31 cellular contexts compared by ENCODE assay signal in the genomic region with DNA sequence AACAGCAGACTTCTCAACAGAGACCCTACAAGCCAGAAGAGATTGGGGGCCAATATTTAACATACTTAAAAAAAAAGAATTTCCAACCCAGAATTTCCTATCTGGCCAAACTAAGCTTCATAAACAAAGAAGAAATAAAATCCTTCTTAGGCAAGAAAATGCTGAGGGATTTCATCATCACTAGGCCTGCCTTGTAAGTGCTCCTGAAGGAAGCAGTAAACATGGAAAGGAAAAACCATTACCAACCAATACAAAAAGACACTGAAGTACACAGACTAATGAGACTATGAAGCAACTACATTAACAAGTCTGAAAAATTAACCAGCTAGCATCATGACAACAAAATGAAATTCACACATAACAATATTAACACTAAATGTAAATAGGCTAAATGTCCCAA.
"Had no signal": no experiment of that assay in that cellular context is flagged by ENCODE, and none has a peak within 500 bp of the region (broad histone marks: within the 10 kb centered on the region; RNA-seq: fewer than 3 reads in every experiment).

No MANE protein-coding gene starts in this region.

- H3K27ac Mint-ChIP-seq: mesothelial cell of epicardium; naive B cell; natural killer cell; nephron progenitor cell; neural progenitor cell; stimulated activated naive B cell treated with anti-CD40 and anti-IgM and Interleukin-4, amounts not matched to agents 10 μg/mL and 1 μg/mL and 100 μg/mL, for 72 hours had no signal

- H3K9ac ChIP-seq: neural progenitor cell, parathyroid adenoma had no signal

- H3K4me1 Mint-ChIP-seq: mesothelial cell of epicardium; naive B cell; natural killer cell; nephron progenitor cell; stimulated activated naive B cell treated with anti-CD40 and anti-IgM and Interleukin-4, amounts not matched to agents 10 μg/mL and 1 μg/mL and 100 μg/mL, for 72 hours had no signal

- H3K27ac ChIP-seq: left lung, lower lobe of right lung, neural progenitor cell, neutrophil, parathyroid adenoma, right atrium auricular region, right lobe of liver, skin epidermis, stomach, testis, thyroid gland, transverse colon, upper lobe of left lung, vagina had no signal

- H2AFZ ChIP-seq: neural progenitor cell, parathyroid adenoma had no signal

- ATAC-seq: left colon; left lung; lower lobe of right lung; natural killer cell; right lobe of liver; stimulated activated naive B cell treated with anti-CD40 and anti-IgM and Interleukin-4, amounts not matched to agents 10 μg/mL and 1 μg/mL and 100 μg/mL, for 72 hours; stimulated activated naive CD8-positive, alpha-beta T cell treated with anti-CD3 and anti-CD28 coated beads, Interleukin-15, Interleukin-2, amounts not matched to agents 100 U/mL and 50 U/mL, for 24 hours had no signal

- H3K4me3 Mint-ChIP-seq: mesothelial cell of epicardium; naive B cell; natural killer cell; nephron progenitor cell; neural progenitor cell; stimulated activated naive B cell treated with anti-CD40 and anti-IgM and Interleukin-4, amounts not matched to agents 10 μg/mL and 1 μg/mL and 100 μg/mL, for 72 hours had no signal

- H3K9me3 Mint-ChIP-seq: neural progenitor cell had no signal

- H3K36me3 ChIP-seq: left lung, lower lobe of right lung, neural progenitor cell, neutrophil, right atrium auricular region, right lobe of liver, stomach, thyroid gland, transverse colon, upper lobe of left lung, vagina had no signal

- DNase-seq: hippocampal formation; kidney; left colon; left lung; lower lobe of right lung; mammary epithelial cell; mesendoderm; naive B cell; natural killer cell; nephron progenitor cell; occipital lobe; right lobe of liver; stimulated activated CD4-positive, alpha-beta T cell treated with anti-CD3 and anti-CD28 coated beads, Interleukin-12 subunit alpha, Interleukin-12 subunit beta, amount 100 ng/mL, for 4 hours; stimulated activated CD4-positive, alpha-beta T cell treated with anti-CD3 and anti-CD28 coated beads, Interleukin-15, amount 100 ng/mL, for 24 hours; stimulated activated CD4-positive, alpha-beta T cell treated with anti-CD3 and anti-CD28 coated beads, Interleukin-2, amount 100 ng/mL, for 24 hours; stimulated activated CD4-positive, alpha-beta T cell treated with anti-CD3 and anti-CD28 coated beads, Interleukin-4, amount 100 ng/mL, for 1 hour; stimulated activated naive B cell treated with anti-CD40 and anti-IgM and Interleukin-4, amounts not matched to agents 10 μg/mL and 1 μg/mL and 100 μg/mL, for 72 hours; stimulated activated naive CD8-positive, alpha-beta T cell treated with anti-CD3 and anti-CD28 coated beads, Interleukin-15, Interleukin-2, amounts not matched to agents 100 U/mL and 50 U/mL, for 24 hours; stomach; testis; thyroid gland; transverse colon; upper lobe of left lung had no signal

- H3K27me3 ChIP-seq: left lung, neural progenitor cell, neutrophil, right atrium auricular region, right lobe of liver, stomach, testis, thyroid gland, transverse colon, upper lobe of left lung, vagina had no signal

- H3K27me3 Mint-ChIP-seq: naive B cell; stimulated activated naive B cell treated with anti-CD40 and anti-IgM and Interleukin-4, amounts not matched to agents 10 μg/mL and 1 μg/mL and 100 μg/mL, for 72 hours had no signal

- H3K36me3 Mint-ChIP-seq: naive B cell; natural killer cell; neural progenitor cell; stimulated activated naive B cell treated with anti-CD40 and anti-IgM and Interleukin-4, amounts not matched to agents 10 μg/mL and 1 μg/mL and 100 μg/mL, for 72 hours had no signal

- H3K4me1 ChIP-seq: left lung, lower lobe of right lung, neural progenitor cell, parathyroid adenoma, right atrium auricular region, right lobe of liver, stomach, testis, thyroid gland, transverse colon, upper lobe of left lung, vagina had no signal

- H3K9me3 ChIP-seq: left lung, lower lobe of right lung, neutrophil, right atrium auricular region, right lobe of liver, stomach, testis, thyroid gland, transverse colon, upper lobe of left lung, vagina had no signal

- H3K4me2 ChIP-seq: neural progenitor cell had no signal

- H3K4me3 ChIP-seq: left lung, lower lobe of right lung, neural progenitor cell, right atrium auricular region, right lobe of liver, skin epidermis, stomach, testis, thyroid gland, transverse colon, upper lobe of left lung, vagina had no signal

- FAIRE-seq: islet of Langerhans, kidney had no signal
